8 cellular contexts compared by ENCODE assay signal in genomic region chr2:192162392-192163042, GRCh38. TPM values are rescaled to one million over a fixed set of nuclear protein-coding genes. Genes with fewer than 3 reads are reported as not detected.
DNase-seq lines count a peak whose midpoint lies in the region; ATAC-seq and TF ChIP-seq lines count a peak whose summit lies in the region.

No MANE protein-coding gene starts in this region.

- H3K4me3 ChIP-seq in left lung: no peak overlapping the region

- H3K27me3 Mint-ChIP-seq in chondrocyte (ENCODE audit: low read depth): no peaks in the 10 kb centered on the region

- H3K27ac Mint-ChIP-seq in chondrocyte (ENCODE audit: unreplicated experiment): no peak overlapping the region

- peaks cover 53% of the 10 kb centered on the region for H3K4me1 Mint-ChIP-seq in chondrocyte (ENCODE audit: low read depth)

- no peaks in the 10 kb centered on the region for H3K27me3 ChIP-seq in left lung

- H3K4me3 Mint-ChIP-seq in chondrocyte (ENCODE audit: unreplicated experiment): no peak overlapping the region

- no peaks in the 10 kb centered on the region for H3K36me3 ChIP-seq in left lung

- no peaks in the 10 kb centered on the region for H3K9me3 ChIP-seq in left lung

- TF ChIP-seq CTCF in chondrocyte (IDR thresholded peaks at IDR 0.05) (peak; percentile 99), left lung (IDR thresholded peaks at IDR 0.05) (peak; percentile 79 to 91)

- H3K27ac ChIP-seq in left lung: no peak overlapping the region

- intact Hi-C loops in left lung (cut with DNase I): loop anchor here in 1 of 2 donors (10.0 kb wide), 1 partner anchor 608 kb away; no protein-coding TSS in a partner anchor

- DNase-seq in NK-92 treated with Interleukin-12 subunit alpha and Interleukin-12 subunit beta, amount 100 ng/mL, for 24 hours (lab: John Stamatoyannopoulos, UW): peak; percentile 28
- DNase-seq in NK-92 (lab: John Stamatoyannopoulos, UW; ENCODE audit: unreplicated experiment): no peak
- peak; percentile 57 for DNase-seq in NCI-H2171 treated with DMSO at 0.1 percent for 48 hours (lab: John Stamatoyannopoulos, UW)
- DNase-seq in chondrocyte (ENCODE audit: low spot score): no peak
- DNase-seq in left lung: peak in 1 of 2 donors; percentile 34
- DNase-seq in stimulated activated CD4-positive, alpha-beta T cell treated with anti-CD3 and anti-CD28 coated beads, TNF-alpha, amount 100 ng/mL, for 1 hour (ENCODE audit: low read depth in 3 of 3, low spot score in 1 of 3): peak; percentile 18 to 35 (median 29)

- peak; percentile 89 for ATAC-seq in HG02885 (IDR thresholded peaks at IDR 0.05; ENCODE audit: poor library complexity, unreplicated experiment)
- ATAC-seq in activated CD4-positive, CD25-positive, alpha-beta regulatory T cell treated with anti-CD3 and anti-CD28 coated beads, Interleukin-2, amount 50 U/mL, for 24 hours: peak; percentile 51 to 56
- peak; percentile 98 for ATAC-seq in left lung

- H3K9me3 Mint-ChIP-seq in chondrocyte (ENCODE audit: low read depth): no peaks in the 10 kb centered on the region

- peaks cover 0 to 9% of the 10 kb centered on the region in 2 donors for H3K4me1 ChIP-seq in left lung

- H3K36me3 Mint-ChIP-seq in chondrocyte (ENCODE audit: low read depth): no peaks in the 10 kb centered on the region

RNA-seq across cellular contexts. Expression of gene TMEFF2, which starts 32.2 kb away (rescaled TPM):
- 1.4 to 8.6 TPM (median 1.5 TPM) in 3 replicates for total RNA-seq in chondrocyte
- not detected for total RNA-seq in left lung

Comparison
In these comparisons a context has a peak if more than half of its experiments do, and no peak if none do; other contexts are left out.
1. DNase-seq: peak in NK-92 treated with Interleukin-12 subunit alpha and Interleukin-12 subunit beta, amount 100 ng/mL, for 24 hours (single experiment), NCI-H2171 treated with DMSO at 0.1 percent for 48 hours (single experiment) and stimulated activated CD4-positive, alpha-beta T cell treated with anti-CD3 and anti-CD28 coated beads, TNF-alpha, amount 100 ng/mL, for 1 hour (3 of 3); none in NK-92 (single experiment) and chondrocyte (single experiment).
2. Peak in every context shown above with its lines, with median percentiles within 50 percentile points of each other: ATAC-seq.